1 cellular context compared by ENCODE assay signal in genomic region chr7:135710417-135711138, GRCh38.
TF ChIP-seq lines count a peak whose summit lies in the region.

No MANE protein-coding gene starts in this region.

TF ChIP-seq in Ishikawa, 13 proteins besides CTCF, POLR2A, EP300 and RAD21 (continued from another document):
- no peak for TF ChIP-seq CREB1 (IDR thresholded peaks at IDR 0.05; ENCODE audit: low read depth)
